1 cellular context compared by ENCODE assay signal in the genomic region with DNA sequence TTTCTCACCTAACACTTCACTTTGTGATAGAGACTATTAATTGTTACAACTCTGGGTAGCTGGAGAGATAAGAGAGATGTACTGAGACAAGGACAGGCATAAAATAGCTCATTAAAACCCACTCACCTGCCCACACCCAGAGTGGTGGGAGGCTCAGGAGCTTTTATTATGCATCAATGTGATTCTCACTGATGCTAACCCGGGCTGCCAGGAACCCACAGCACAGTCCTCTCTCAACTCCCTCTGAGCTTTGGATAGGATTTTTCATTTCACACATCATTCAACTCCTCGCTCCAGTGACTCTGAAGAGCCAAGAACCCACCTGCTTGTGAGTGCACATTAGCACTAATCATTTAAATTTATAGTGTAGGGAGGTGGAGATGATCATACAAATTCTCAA.
TF ChIP-seq lines count a peak whose summit lies in the region.

No MANE protein-coding gene starts in this region.

TF ChIP-seq in WTC11, 78 proteins besides CTCF, POLR2A, EP300 and RAD21:
- TF ChIP-seq, protein P1, sequence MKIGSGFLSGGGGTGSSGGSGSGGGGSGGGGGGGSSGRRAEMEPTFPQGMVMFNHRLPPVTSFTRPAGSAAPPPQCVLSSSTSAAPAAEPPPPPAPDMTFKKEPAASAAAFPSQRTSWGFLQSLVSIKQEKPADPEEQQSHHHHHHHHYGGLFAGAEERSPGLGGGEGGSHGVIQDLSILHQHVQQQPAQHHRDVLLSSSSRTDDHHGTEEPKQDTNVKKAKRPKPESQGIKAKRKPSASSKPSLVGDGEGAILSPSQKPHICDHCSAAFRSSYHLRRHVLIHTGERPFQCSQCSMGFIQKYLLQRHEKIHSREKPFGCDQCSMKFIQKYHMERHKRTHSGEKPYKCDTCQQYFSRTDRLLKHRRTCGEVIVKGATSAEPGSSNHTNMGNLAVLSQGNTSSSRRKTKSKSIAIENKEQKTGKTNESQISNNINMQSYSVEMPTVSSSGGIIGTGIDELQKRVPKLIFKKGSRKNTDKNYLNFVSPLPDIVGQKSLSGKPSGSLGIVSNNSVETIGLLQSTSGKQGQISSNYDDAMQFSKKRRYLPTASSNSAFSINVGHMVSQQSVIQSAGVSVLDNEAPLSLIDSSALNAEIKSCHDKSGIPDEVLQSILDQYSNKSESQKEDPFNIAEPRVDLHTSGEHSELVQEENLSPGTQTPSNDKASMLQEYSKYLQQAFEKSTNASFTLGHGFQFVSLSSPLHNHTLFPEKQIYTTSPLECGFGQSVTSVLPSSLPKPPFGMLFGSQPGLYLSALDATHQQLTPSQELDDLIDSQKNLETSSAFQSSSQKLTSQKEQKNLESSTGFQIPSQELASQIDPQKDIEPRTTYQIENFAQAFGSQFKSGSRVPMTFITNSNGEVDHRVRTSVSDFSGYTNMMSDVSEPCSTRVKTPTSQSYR (CRISPR knock-in tag; IDR thresholded peaks at IDR 0.05) = no peak
- TF ChIP-seq ZBTB21 (CRISPR knock-in tag; IDR thresholded peaks at IDR 0.05; ENCODE audit: borderline replicate concordance) = no peak
- no peak for TF ChIP-seq ZNF121 (CRISPR knock-in tag; IDR thresholded peaks at IDR 0.05)
- TF ChIP-seq, protein P2, sequence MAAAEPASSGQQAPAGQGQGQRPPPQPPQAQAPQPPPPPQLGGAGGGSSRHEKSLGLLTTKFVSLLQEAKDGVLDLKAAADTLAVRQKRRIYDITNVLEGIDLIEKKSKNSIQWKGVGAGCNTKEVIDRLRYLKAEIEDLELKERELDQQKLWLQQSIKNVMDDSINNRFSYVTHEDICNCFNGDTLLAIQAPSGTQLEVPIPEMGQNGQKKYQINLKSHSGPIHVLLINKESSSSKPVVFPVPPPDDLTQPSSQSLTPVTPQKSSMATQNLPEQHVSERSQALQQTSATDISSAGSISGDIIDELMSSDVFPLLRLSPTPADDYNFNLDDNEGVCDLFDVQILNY (CRISPR knock-in tag; IDR thresholded peaks at IDR 0.05) = no peak
- no peak for TF ChIP-seq SMAD3 (CRISPR knock-in tag; IDR thresholded peaks at IDR 0.05; ENCODE audit: borderline replicate concordance)
- no peak for TF ChIP-seq GRHL2 (CRISPR knock-in tag; IDR thresholded peaks at IDR 0.05; ENCODE audit: insufficient replicate concordance, severe bottlenecking)
- TF ChIP-seq ZNF138 (CRISPR knock-in tag; conservative IDR thresholded peaks at IDR 0.05) = no peak
- no peak for TF ChIP-seq SP1 (CRISPR knock-in tag; conservative IDR thresholded peaks at IDR 0.05)
- TF ChIP-seq, protein P3, sequence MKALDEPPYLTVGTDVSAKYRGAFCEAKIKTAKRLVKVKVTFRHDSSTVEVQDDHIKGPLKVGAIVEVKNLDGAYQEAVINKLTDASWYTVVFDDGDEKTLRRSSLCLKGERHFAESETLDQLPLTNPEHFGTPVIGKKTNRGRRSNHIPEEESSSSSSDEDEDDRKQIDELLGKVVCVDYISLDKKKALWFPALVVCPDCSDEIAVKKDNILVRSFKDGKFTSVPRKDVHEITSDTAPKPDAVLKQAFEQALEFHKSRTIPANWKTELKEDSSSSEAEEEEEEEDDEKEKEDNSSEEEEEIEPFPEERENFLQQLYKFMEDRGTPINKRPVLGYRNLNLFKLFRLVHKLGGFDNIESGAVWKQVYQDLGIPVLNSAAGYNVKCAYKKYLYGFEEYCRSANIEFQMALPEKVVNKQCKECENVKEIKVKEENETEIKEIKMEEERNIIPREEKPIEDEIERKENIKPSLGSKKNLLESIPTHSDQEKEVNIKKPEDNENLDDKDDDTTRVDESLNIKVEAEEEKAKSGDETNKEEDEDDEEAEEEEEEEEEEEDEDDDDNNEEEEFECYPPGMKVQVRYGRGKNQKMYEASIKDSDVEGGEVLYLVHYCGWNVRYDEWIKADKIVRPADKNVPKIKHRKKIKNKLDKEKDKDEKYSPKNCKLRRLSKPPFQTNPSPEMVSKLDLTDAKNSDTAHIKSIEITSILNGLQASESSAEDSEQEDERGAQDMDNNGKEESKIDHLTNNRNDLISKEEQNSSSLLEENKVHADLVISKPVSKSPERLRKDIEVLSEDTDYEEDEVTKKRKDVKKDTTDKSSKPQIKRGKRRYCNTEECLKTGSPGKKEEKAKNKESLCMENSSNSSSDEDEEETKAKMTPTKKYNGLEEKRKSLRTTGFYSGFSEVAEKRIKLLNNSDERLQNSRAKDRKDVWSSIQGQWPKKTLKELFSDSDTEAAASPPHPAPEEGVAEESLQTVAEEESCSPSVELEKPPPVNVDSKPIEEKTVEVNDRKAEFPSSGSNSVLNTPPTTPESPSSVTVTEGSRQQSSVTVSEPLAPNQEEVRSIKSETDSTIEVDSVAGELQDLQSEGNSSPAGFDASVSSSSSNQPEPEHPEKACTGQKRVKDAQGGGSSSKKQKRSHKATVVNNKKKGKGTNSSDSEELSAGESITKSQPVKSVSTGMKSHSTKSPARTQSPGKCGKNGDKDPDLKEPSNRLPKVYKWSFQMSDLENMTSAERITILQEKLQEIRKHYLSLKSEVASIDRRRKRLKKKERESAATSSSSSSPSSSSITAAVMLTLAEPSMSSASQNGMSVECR (CRISPR knock-in tag; IDR thresholded peaks at IDR 0.05; ENCODE audit: borderline replicate concordance) = no peak
- TF ChIP-seq, protein P4, sequence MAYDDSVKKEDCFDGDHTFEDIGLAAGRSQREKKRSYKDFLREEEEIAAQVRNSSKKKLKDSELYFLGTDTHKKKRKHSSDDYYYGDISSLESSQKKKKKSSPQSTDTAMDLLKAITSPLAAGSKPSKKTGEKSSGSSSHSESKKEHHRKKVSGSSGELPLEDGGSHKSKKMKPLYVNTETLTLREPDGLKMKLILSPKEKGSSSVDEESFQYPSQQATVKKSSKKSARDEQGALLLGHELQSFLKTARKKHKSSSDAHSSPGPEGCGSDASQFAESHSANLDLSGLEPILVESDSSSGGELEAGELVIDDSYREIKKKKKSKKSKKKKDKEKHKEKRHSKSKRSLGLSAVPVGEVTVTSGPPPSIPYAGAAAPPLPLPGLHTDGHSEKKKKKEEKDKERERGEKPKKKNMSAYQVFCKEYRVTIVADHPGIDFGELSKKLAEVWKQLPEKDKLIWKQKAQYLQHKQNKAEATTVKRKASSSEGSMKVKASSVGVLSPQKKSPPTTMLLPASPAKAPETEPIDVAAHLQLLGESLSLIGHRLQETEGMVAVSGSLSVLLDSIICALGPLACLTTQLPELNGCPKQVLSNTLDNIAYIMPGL (CRISPR knock-in tag; IDR thresholded peaks at IDR 0.05) = no peak
- TF ChIP-seq GTF2I (CRISPR knock-in tag; conservative IDR thresholded peaks at IDR 0.05) = no peak
- no peak for TF ChIP-seq SMAD4 (CRISPR knock-in tag; IDR thresholded peaks at IDR 0.05)
- TF ChIP-seq, protein P5, sequence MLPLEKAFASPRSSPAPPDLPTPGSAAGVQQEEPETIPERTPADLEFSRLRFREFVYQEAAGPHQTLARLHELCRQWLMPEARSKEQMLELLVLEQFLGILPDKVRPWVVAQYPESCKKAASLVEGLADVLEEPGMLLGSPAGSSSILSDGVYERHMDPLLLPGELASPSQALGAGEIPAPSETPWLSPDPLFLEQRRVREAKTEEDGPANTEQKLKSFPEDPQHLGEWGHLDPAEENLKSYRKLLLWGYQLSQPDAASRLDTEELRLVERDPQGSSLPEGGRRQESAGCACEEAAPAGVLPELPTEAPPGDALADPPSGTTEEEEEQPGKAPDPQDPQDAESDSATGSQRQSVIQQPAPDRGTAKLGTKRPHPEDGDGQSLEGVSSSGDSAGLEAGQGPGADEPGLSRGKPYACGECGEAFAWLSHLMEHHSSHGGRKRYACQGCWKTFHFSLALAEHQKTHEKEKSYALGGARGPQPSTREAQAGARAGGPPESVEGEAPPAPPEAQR (CRISPR knock-in tag; IDR thresholded peaks at IDR 0.05) = no peak
- TF ChIP-seq, protein P6, sequence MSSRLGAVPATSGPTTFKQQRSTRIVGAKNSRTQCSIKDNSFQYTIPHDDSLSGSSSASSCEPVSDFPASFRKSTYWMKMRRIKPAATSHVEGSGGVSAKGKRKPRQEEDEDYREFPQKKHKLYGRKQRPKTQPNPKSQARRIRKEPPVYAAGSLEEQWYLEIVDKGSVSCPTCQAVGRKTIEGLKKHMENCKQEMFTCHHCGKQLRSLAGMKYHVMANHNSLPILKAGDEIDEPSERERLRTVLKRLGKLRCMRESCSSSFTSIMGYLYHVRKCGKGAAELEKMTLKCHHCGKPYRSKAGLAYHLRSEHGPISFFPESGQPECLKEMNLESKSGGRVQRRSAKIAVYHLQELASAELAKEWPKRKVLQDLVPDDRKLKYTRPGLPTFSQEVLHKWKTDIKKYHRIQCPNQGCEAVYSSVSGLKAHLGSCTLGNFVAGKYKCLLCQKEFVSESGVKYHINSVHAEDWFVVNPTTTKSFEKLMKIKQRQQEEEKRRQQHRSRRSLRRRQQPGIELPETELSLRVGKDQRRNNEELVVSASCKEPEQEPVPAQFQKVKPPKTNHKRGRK (CRISPR knock-in tag; IDR thresholded peaks at IDR 0.05; ENCODE audit: borderline replicate concordance) = no peak
- TF ChIP-seq TP53 (CRISPR knock-in tag; IDR thresholded peaks at IDR 0.05) = no peak
- no peak for TF ChIP-seq TEAD4 (CRISPR knock-in tag; IDR thresholded peaks at IDR 0.05)
- TF ChIP-seq, protein P7, sequence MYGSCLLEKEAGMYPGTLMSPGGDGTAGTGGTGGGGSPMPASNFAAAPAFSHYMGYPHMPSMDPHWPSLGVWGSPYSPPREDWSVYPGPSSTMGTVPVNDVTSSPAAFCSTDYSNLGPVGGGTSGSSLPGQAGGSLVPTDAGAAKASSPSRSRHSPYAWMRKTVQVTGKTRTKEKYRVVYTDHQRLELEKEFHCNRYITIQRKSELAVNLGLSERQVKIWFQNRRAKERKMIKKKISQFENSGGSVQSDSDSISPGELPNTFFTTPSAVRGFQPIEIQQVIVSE (CRISPR knock-in tag; IDR thresholded peaks at IDR 0.05; ENCODE audit: borderline replicate concordance) = no peak
- TF ChIP-seq CBFB (CRISPR knock-in tag; IDR thresholded peaks at IDR 0.05; ENCODE audit: low read depth) = no peak
- TF ChIP-seq, protein P8, sequence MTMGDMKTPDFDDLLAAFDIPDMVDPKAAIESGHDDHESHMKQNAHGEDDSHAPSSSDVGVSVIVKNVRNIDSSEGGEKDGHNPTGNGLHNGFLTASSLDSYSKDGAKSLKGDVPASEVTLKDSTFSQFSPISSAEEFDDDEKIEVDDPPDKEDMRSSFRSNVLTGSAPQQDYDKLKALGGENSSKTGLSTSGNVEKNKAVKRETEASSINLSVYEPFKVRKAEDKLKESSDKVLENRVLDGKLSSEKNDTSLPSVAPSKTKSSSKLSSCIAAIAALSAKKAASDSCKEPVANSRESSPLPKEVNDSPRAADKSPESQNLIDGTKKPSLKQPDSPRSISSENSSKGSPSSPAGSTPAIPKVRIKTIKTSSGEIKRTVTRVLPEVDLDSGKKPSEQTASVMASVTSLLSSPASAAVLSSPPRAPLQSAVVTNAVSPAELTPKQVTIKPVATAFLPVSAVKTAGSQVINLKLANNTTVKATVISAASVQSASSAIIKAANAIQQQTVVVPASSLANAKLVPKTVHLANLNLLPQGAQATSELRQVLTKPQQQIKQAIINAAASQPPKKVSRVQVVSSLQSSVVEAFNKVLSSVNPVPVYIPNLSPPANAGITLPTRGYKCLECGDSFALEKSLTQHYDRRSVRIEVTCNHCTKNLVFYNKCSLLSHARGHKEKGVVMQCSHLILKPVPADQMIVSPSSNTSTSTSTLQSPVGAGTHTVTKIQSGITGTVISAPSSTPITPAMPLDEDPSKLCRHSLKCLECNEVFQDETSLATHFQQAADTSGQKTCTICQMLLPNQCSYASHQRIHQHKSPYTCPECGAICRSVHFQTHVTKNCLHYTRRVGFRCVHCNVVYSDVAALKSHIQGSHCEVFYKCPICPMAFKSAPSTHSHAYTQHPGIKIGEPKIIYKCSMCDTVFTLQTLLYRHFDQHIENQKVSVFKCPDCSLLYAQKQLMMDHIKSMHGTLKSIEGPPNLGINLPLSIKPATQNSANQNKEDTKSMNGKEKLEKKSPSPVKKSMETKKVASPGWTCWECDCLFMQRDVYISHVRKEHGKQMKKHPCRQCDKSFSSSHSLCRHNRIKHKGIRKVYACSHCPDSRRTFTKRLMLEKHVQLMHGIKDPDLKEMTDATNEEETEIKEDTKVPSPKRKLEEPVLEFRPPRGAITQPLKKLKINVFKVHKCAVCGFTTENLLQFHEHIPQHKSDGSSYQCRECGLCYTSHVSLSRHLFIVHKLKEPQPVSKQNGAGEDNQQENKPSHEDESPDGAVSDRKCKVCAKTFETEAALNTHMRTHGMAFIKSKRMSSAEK (CRISPR knock-in tag; IDR thresholded peaks at IDR 0.05; ENCODE audit: borderline replicate concordance) = no peak
